ENCODE assay signal across 29 cellular contexts in the genomic region with DNA sequence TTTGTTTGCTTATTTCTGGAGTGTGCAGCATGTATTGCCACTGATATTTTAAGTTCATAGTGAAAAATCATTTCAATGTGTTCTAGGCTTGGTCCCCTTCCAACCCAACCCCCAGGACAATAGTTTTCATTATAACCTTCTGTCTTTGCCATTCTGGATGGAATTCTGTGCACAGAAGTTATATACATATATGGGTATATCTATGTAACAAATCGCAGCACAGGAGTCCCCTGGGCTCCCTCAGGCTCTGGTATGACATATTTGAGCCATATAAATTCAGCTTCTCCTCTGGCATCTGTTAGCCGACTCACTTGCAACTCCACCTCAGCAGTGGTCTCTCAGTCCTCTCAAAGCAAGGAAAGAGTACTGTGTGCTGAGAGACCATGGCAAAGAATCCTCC. TPM values are rescaled to one million over a fixed set of nuclear protein-coding genes. Genes with fewer than 3 reads are reported as not detected.
"Had no signal": no experiment of that assay in that cellular context is flagged by ENCODE, and none has a peak within 500 bp of the region (broad histone marks: within the 10 kb centered on the region; RNA-seq: fewer than 3 reads in every experiment).

A gene (plus strand): TSS at position 301 of the 400 bp plus-strand sequence. CDS start 83 bp downstream, at position 384.

- H3K36me3 ChIP-seq: colonic mucosa, esophagus squamous epithelium, gastrocnemius medialis, heart right ventricle, left lung, lower lobe of right lung had no signal

- H3K4me3 ChIP-seq: colonic mucosa, esophagus squamous epithelium, gastrocnemius medialis, heart right ventricle, left lung, lower lobe of right lung had no signal

- H3K4me1 ChIP-seq: colonic mucosa, esophagus squamous epithelium, gastrocnemius medialis, heart right ventricle, left lung, lower lobe of right lung had no signal

- H3K9me3 ChIP-seq: colonic mucosa, esophagus squamous epithelium, gastrocnemius medialis, heart right ventricle, left lung, lower lobe of right lung had no signal

- H3K27ac ChIP-seq: colonic mucosa, epithelial cell of prostate, esophagus squamous epithelium, gastrocnemius medialis, heart right ventricle, left lung, lower lobe of right lung had no signal

- DNase-seq: colonic mucosa; cortex of kidney; effector CD8-positive, alpha-beta T cell; effector memory CD8-positive, alpha-beta T cell; endodermal cell; erythroblast; esophagus squamous epithelium; foreskin fibroblast; foreskin melanocyte; gastrocnemius medialis; glutamatergic neuron; head of caudate nucleus; heart right ventricle; hippocampal formation; left cardiac atrium; left lung; left ventricle myocardium superior; lower lobe of right lung; mesenchymal stem cell; midbrain had no signal

- ATAC-seq: effector memory CD8-positive, alpha-beta T cell; esophagus mucosa; gastrocnemius medialis; heart right ventricle; left cardiac atrium; left lung; left ventricle myocardium superior; lower lobe of right lung had no signal

- H3K27me3 ChIP-seq: colonic mucosa, esophagus squamous epithelium had no signal

RNA-seq across cellular contexts. Expression of the gene that starts here (rescaled TPM):
- total RNA-seq: dermis microvascular lymphatic vessel endothelial cell, esophagus mucosa, esophagus squamous epithelium, glomerular endothelial cell, kidney epithelial cell, left lung, left ventricle myocardium superior, lower lobe of right lung, lung microvascular endothelial cell, mononuclear cell, mucosa of gallbladder had no signal
- polyA plus RNA-seq: keratinocyte had no signal
